Comparison of ENCODE assay signal across 28 cellular contexts in the genomic region with DNA sequence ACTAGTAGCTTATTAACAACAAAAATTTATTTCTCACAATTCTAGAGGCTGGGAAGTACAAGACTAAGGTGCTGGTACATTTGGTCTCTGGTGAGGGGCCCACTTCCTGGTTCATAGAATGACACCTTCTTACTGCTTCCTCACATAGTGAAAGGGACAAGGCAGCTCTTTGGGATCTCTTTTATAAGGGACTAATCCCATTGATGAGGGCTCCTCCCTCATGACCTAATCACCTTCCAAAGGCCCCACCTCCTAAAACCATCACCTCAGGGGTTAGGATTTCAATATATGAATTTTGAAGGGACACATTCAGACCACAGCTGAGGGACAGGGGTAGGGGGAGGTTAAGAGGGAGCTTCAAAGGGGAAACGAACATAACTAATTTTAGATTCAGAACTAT. TPM values are rescaled to one million over a fixed set of nuclear protein-coding genes. Genes with fewer than 3 reads are reported as not detected.
"Had no signal": no experiment of that assay in that cellular context is flagged by ENCODE, and none has a peak within 500 bp of the region (broad histone marks: within the 10 kb centered on the region; RNA-seq: fewer than 3 reads in every experiment).

No MANE protein-coding gene starts in this region.

- H3K27me3 ChIP-seq: colonic mucosa, gastrocnemius medialis, suprapubic skin, transverse colon, vagina had no signal

- H3K27ac Mint-ChIP-seq: naive thymus-derived CD8-positive, alpha-beta T cell; progenitor cell of endocrine pancreas; stimulated activated naive CD8-positive, alpha-beta T cell treated with anti-CD3 and anti-CD28 coated beads, Interleukin-15, amount 100 ng/mL, for 72 hours had no signal

- H3K9me3 ChIP-seq: colonic mucosa, gastrocnemius medialis, suprapubic skin, transverse colon, vagina had no signal

- H3K4me1 ChIP-seq: colonic mucosa, gastrocnemius medialis, parathyroid adenoma, suprapubic skin, transverse colon had no signal

- H3K36me3 ChIP-seq: colonic mucosa had no signal

- H3K4me1 Mint-ChIP-seq: neural crest cell; stimulated activated naive CD8-positive, alpha-beta T cell treated with anti-CD3 and anti-CD28 coated beads, Interleukin-15, amount 100 ng/mL, for 72 hours had no signal

- H3K27me3 Mint-ChIP-seq: naive thymus-derived CD8-positive, alpha-beta T cell; progenitor cell of endocrine pancreas; stimulated activated naive CD8-positive, alpha-beta T cell treated with anti-CD3 and anti-CD28 coated beads, Interleukin-15, amount 100 ng/mL, for 72 hours had no signal

- H3K9me3 Mint-ChIP-seq: naive thymus-derived CD8-positive, alpha-beta T cell; neural crest cell; stimulated activated naive CD8-positive, alpha-beta T cell treated with anti-CD3 and anti-CD28 coated beads, Interleukin-15, amount 100 ng/mL, for 72 hours had no signal

- DNase-seq: colonic mucosa; effector CD4-positive, alpha-beta T cell; foreskin fibroblast; gastrocnemius medialis; head of caudate nucleus; kidney; mesenchymal stem cell; midbrain; naive thymus-derived CD8-positive, alpha-beta T cell; stimulated activated CD4-positive, alpha-beta T cell treated with anti-CD3 and anti-CD28 coated beads, Interleukin-12 subunit alpha, Interleukin-12 subunit beta, amount 100 ng/mL, for 4 hours; stimulated activated CD4-positive, alpha-beta T cell treated with anti-CD3 and anti-CD28 coated beads, Interleukin-1b, Interleukin-23, amount 100 ng/mL, for 48 hours; stimulated activated CD4-positive, alpha-beta T cell treated with anti-CD3 and anti-CD28 coated beads, Interleukin-4, amount 100 ng/mL, for 1 hour; stimulated activated CD8-positive, alpha-beta memory T cell treated with anti-CD3 and anti-CD28 coated beads, Interleukin-4, amount 100 ng/mL, for 48 hours; stimulated activated naive CD4-positive, alpha-beta T cell; stimulated activated naive CD8-positive, alpha-beta T cell treated with anti-CD3 and anti-CD28 coated beads, Interleukin-15, amount 100 ng/mL, for 72 hours; transverse colon had no signal

- H3K27ac ChIP-seq: colonic mucosa, epithelial cell of prostate, gastrocnemius medialis, parathyroid adenoma, suprapubic skin, transverse colon, vagina had no signal

- H3K9ac ChIP-seq: parathyroid adenoma had no signal

- H2AFZ ChIP-seq: parathyroid adenoma had no signal

- H3K4me3 ChIP-seq: colonic mucosa, gastrocnemius medialis, lung, smooth muscle cell, suprapubic skin, transverse colon, vagina had no signal

- ATAC-seq: esophagus mucosa; gastrocnemius medialis; left lobe of liver; naive thymus-derived CD8-positive, alpha-beta T cell; sciatic nerve; stimulated activated naive CD8-positive, alpha-beta T cell treated with anti-CD3 and anti-CD28 coated beads, Interleukin-15, amount 100 ng/mL, for 72 hours had no signal

- H3K4me2 ChIP-seq: smooth muscle cell had no signal

- H3K4me3 Mint-ChIP-seq: naive thymus-derived CD8-positive, alpha-beta T cell; neural crest cell; stimulated activated naive CD8-positive, alpha-beta T cell treated with anti-CD3 and anti-CD28 coated beads, Interleukin-15, amount 100 ng/mL, for 72 hours had no signal

RNA-seq across cellular contexts. Expression of a gene that starts 28.3 kb away (rescaled TPM):
- total RNA-seq: naive thymus-derived CD8-positive, alpha-beta T cell; vagina had no signal
- polyA plus RNA-seq: liver had no signal
